In genomic region chr18:22558945-22559385, GRCh38 we compare ENCODE assay signal across 8 cellular contexts.
A peak's percentile ranks its signal among the peaks of the same experiment; 100 is the strongest.
DNase-seq lines count a peak whose midpoint lies in the region; ATAC-seq and TF ChIP-seq lines count a peak whose summit lies in the region.

No MANE protein-coding gene starts in this region.

- no peak for TF ChIP-seq CTCF in BE2C (IDR thresholded peaks at IDR 0.05; ENCODE audit: low read depth, low read length)

- DNase-seq in BE2C: peak; percentile 50
- DNase-seq in RPMI7951 (ENCODE audit: low read depth): peak; percentile 81
- peak; percentile 47 for DNase-seq in glomerular endothelial cell (ENCODE audit: extremely low read depth, low read depth, low spot score)
- peak; percentile 50 for DNase-seq in non-pigmented ciliary epithelial cell (ENCODE audit: low read depth)
- no peak for DNase-seq in effector CD4-positive, alpha-beta T cell
- DNase-seq in activated naive CD4-positive, alpha-beta T cell treated with anti-CD3 and anti-CD28 coated beads, Interleukin-2, amount 50 U/mL, for 16 hours: no peak
- DNase-seq in NCI-H2029 treated with DMSO at 0.1 percent for 48 hours (lab: John Stamatoyannopoulos, UW): no peak

- H3K4me1 ChIP-seq in BE2C: no peaks in the 10 kb centered on the region; the same call in 1 of the 2 replicates

- H3K4me3 ChIP-seq in BE2C (ENCODE audit: low read depth, low read length): peak overlapping the region; percentile 55

- H3K27me3 ChIP-seq in BE2C: no peaks in the 10 kb centered on the region

- no peak for ATAC-seq in HG02678 (IDR thresholded peaks at IDR 0.05; ENCODE audit: unreplicated experiment)

- no peaks in the 10 kb centered on the region for H3K9me3 ChIP-seq in BE2C

- no peaks in the 10 kb centered on the region for H3K36me3 ChIP-seq in BE2C

Comparison
In these comparisons a context has a peak if more than half of its experiments do, and no peak if none do; other contexts are left out.
1. DNase-seq: peak in BE2C (single experiment), RPMI7951 (single experiment), glomerular endothelial cell (single experiment) and non-pigmented ciliary epithelial cell (single experiment); none in effector CD4-positive, alpha-beta T cell (single experiment), activated naive CD4-positive, alpha-beta T cell treated with anti-CD3 and anti-CD28 coated beads, Interleukin-2, amount 50 U/mL, for 16 hours (single experiment) and NCI-H2029 treated with DMSO at 0.1 percent for 48 hours (single experiment).